Comparison of ENCODE assay signal across 1 cellular context in genomic region chr16:78926723-78927200, GRCh38.
TF ChIP-seq lines count a peak whose summit lies in the region.

No MANE protein-coding gene starts in this region.

TF ChIP-seq in H1, 55 proteins besides CTCF, POLR2A, EP300 and RAD21:
- TF ChIP-seq CHD2 (IDR thresholded peaks at IDR 0.05; ENCODE audit: low read length) (no peak), POU5F1 (IDR thresholded peaks at IDR 0.05; ENCODE audit: low read depth, low read length) (no peak), GTF2F1 (IDR thresholded peaks at IDR 0.05; ENCODE audit: borderline replicate concordance, low read depth, low read length) (no peak), TCF12 (IDR thresholded peaks at IDR 0.05; ENCODE audit: low read depth, low read length) (no peak), NANOG (IDR thresholded peaks at IDR 0.05; ENCODE audit: insufficient read depth, low read depth, low read length, poor library complexity, severe bottlenecking) (no peak), E2F6 (IDR thresholded peaks at IDR 0.05) (no peak), GABPA (IDR thresholded peaks at IDR 0.05; ENCODE audit: borderline replicate concordance, insufficient read depth, low read length) (no peak), POLR2AphosphoS5 (IDR thresholded peaks at IDR 0.05; ENCODE audit: low read depth, low read length) (no peak), SIRT6 (IDR thresholded peaks at IDR 0.05; ENCODE audit: low read length) (no peak), NRF1 (IDR thresholded peaks at IDR 0.05; ENCODE audit: low read depth, low read length) (no peak), SAP30 (IDR thresholded peaks at IDR 0.05; ENCODE audit: insufficient read depth, insufficient replicate concordance, low read length) (no peak), KDM5A (IDR thresholded peaks at IDR 0.05; ENCODE audit: low read length) (no peak), BACH1 (IDR thresholded peaks at IDR 0.05; ENCODE audit: low read length) (no peak), YY1 (IDR thresholded peaks at IDR 0.05; ENCODE audit: low read depth, low read length) (no peak), EGR1 (IDR thresholded peaks at IDR 0.05; ENCODE audit: borderline replicate concordance, low read depth, low read length) (no peak), TBP (IDR thresholded peaks at IDR 0.05; ENCODE audit: low read depth, low read length) (no peak), KDM4A (IDR thresholded peaks at IDR 0.05; ENCODE audit: low read depth, low read length, severe bottlenecking) (no peak), USF2 (IDR thresholded peaks at IDR 0.05; ENCODE audit: low read length) (no peak)
